ENCODE assay signal across 8 cellular contexts in the genomic region with DNA sequence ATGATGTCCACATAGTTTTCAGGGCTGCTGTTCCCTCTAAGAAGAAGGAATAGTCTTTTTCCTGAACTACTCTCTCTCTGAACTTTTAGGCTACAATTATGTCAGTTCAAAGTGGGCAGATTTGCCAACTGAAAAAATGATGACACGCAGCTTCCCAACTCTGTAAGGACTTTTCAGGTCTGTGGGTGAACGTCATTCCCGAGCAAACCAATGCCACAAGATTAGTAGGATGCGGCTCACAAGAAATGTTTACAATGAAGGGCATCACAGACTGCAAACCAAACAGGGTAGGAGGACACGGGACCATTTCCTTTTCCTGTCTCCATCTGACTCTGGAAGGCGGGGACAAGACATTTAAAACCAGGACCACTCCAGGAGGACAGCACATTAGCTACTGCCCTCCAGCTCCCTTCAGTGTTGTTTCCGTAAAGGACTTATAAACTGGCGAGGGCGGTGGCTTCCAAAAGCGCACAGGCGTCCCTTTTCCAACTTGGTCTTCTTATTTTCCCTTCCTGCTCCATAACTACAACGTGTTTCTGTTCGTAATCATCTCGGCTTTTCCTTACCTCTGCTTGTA. TPM values are rescaled to one million over a fixed set of nuclear protein-coding genes. Genes with fewer than 3 reads are reported as not detected.
DNase-seq lines count a peak whose midpoint lies in the region; ATAC-seq, FAIRE-seq and TF ChIP-seq lines count a peak whose summit lies in the region.

No MANE protein-coding gene starts in this region.

- H3K9me3 ChIP-seq in keratinocyte (ENCODE audit: control insufficient read depth, low read depth, low read length) (no peaks in the 10 kb centered on the region), spleen (no peaks in the 10 kb centered on the region)

- H3K9ac ChIP-seq in keratinocyte (ENCODE audit: control insufficient read depth, extremely low read depth, insufficient read depth, low read length) = peak overlapping the region; percentile 99

- H3K4me1 ChIP-seq in keratinocyte (ENCODE audit: control insufficient read depth, extremely low read depth, insufficient read depth, low read length) (peaks cover 24% of the 10 kb centered on the region), spleen (peaks cover 22 to 61% (median 48%) of the 10 kb centered on the region in 6 donors)

- no peaks in the 10 kb centered on the region for H3K9me1 ChIP-seq in keratinocyte (ENCODE audit: control insufficient read depth, extremely low read depth, insufficient read depth, low read length)

- peak overlapping the region; percentile 99 for H3K4me2 ChIP-seq in keratinocyte (ENCODE audit: control insufficient read depth, extremely low read depth, insufficient read depth, low read depth, low read length)

- peak; percentile 10 for ATAC-seq in HG02852 (IDR thresholded peaks at IDR 0.05; ENCODE audit: unreplicated experiment)
- no peak for ATAC-seq in activated CD4-positive, CD25-positive, alpha-beta regulatory T cell treated with anti-CD3 and anti-CD28 coated beads, Interleukin-2, amount 50 U/mL, for 24 hours

- H3K79me2 ChIP-seq in keratinocyte (ENCODE audit: control insufficient read depth, insufficient read depth, low read length) = peaks cover 44% of the 10 kb centered on the region

- 1 to 3% (median 1%) methylated on average over 14 of the region's 14 CpGs for WGBS in spleen, 5 donors

- H2AFZ ChIP-seq in keratinocyte (ENCODE audit: control insufficient read depth, low read length) = peak overlapping the region; percentile 100

- in situ Hi-C loops in ACHN (cut with HindIII; ENCODE audit: low pct_ligation_motif_present, low pct_unique_long_range_greater_than_20kb, low sequenced_read_pairs) = no loop called here
- in situ Hi-C loops in G401 (cut with HindIII; ENCODE audit: low sequenced_read_pairs) = no loop called here

- TF ChIP-seq POLR2A in spleen (IDR thresholded peaks at IDR 0.05) = peak in 1 of 3 donors; percentile 4

- H3K27ac ChIP-seq in keratinocyte (ENCODE audit: control insufficient read depth, insufficient read depth, low read length) = peak overlapping the region; percentile 83
- peak overlapping the region; percentile 92 to 97 (median 96) for H3K27ac ChIP-seq in spleen

- intact Hi-C loops in spleen (cut with DNase I; ENCODE audit: low total_unique reads) = no loop called here

- H3K4me3 ChIP-seq in cardiac fibroblast (replicated peaks in 1 of 2; ENCODE audit: low read depth in 2 of 2, low read length in 2 of 2) (peak overlapping the region; percentile 90 to 98), keratinocyte (ENCODE audit: control insufficient read depth in 2 of 3, extremely low read depth in 1 of 3, insufficient read depth in 2 of 3, low read depth in 1 of 3, low read length in 3 of 3) (peak overlapping the region; percentile 84 to 99 (median 86)), spleen (peak overlapping the region; percentile 57 to 90 (median 74))

- DNase-seq in ACHN = peak; percentile 75
- peak; percentile 81 for DNase-seq in G401 (ENCODE audit: low spot score)
- peak; percentile 91 for DNase-seq in OCI-M2 (lab: John Stamatoyannopoulos, UW; ENCODE audit: unreplicated experiment)
- DNase-seq in cardiac fibroblast (ENCODE audit: low read depth in 2 of 2) = peak; percentile 76 to 81
- no peak for DNase-seq in keratinocyte (ENCODE audit: low read depth, low spot score)
- no peak for DNase-seq in spleen

- no peaks in the 10 kb centered on the region for H4K20me1 ChIP-seq in keratinocyte (ENCODE audit: control insufficient read depth, extremely low read depth, insufficient read depth, low read length)

- no peak for FAIRE-seq in keratinocyte (lab: Jason Lieb, UNC)

- H3K36me3 ChIP-seq in keratinocyte (ENCODE audit: control insufficient read depth in 2 of 2, extremely low read depth in 1 of 2, insufficient read depth in 2 of 2, low read length in 2 of 2) = no peaks in the 10 kb centered on the region
- H3K36me3 ChIP-seq in spleen = no peaks in the 10 kb centered on the region

- TF ChIP-seq CTCF in cardiac fibroblast (IDR thresholded peaks at IDR 0.05; ENCODE audit: low read depth, low read length) (no peak), keratinocyte (optimal IDR thresholded peaks at IDR 0.05 in 1 of 3, IDR thresholded peaks at IDR 0.05 in 1 of 3, conservative IDR thresholded peaks at IDR 0.05 in 1 of 3; ENCODE audit: extremely low read depth in 1 of 3, insufficient read depth in 2 of 3, low read length in 3 of 3) (no peak), spleen (IDR thresholded peaks at IDR 0.05 in 8 of 11, conservative IDR thresholded peaks at IDR 0.05 in 3 of 11) (peak in 1 of 11 experiments; percentile 7)

- no peaks in the 10 kb centered on the region for H3K27me3 ChIP-seq in keratinocyte (ENCODE audit: control insufficient read depth, extremely low read depth, insufficient read depth, low read length)
- H3K27me3 ChIP-seq in spleen (replicated peaks in 1 of 7) = no peaks in the 10 kb centered on the region

- dilution Hi-C loops in keratinocyte (cut with MboI; ENCODE audit: extremely low pct_ligation_motif_present, low sequenced_read_pairs) = no loop called here

RNA-seq across cellular contexts. Expression of a gene that starts 0.5 kb away (rescaled TPM):
- total RNA-seq in G401 (2014; rRNA removed; shearing (Covaris generic)) = 25.2 and 37.5 TPM in 2 replicates
- polyA plus RNA-seq in keratinocyte (28.3 to 43.8 TPM (median 36.1 TPM) in 3 replicates), spleen (1 to 10 TPM; 7.1 to 9.2 (median 8.2) TPM)
- 15.0 TPM for polyA plus RNA-seq in keratinocyte (2011; ENCODE audit: low read depth)
- polyA plus RNA-seq in keratinocyte (2011; cell fraction: cytosol; rRNA removed) = 16.9 and 39.5 TPM in 2 replicates
- 36.3 and 39.2 TPM in 2 replicates for polyA plus RNA-seq in keratinocyte (2011; cell fraction: nucleus; rRNA removed)
- 16.7 and 19.2 TPM in 2 replicates for polyA plus RNA-seq in keratinocyte (2012; ENCODE audit: low replicate concordance)
- polyA minus RNA-seq in keratinocyte = 42.8 to 123 TPM (median 84.0 TPM) in 3 replicates
- polyA minus RNA-seq in keratinocyte (2011; cell fraction: cytosol; rRNA and poly(A)+ RNA removed) = 22.4 TPM
- 65.5 and 127 TPM in 2 replicates for polyA minus RNA-seq in keratinocyte (2011; cell fraction: nucleus; rRNA and poly(A)+ RNA removed)
- 10 to 100 TPM; 47.6 to 87.4 (median 77.6) TPM for total RNA-seq in spleen

Comparison
In these comparisons a context has a peak if more than half of its experiments do, and no peak if none do; other contexts are left out.
1. DNase-seq: peak in ACHN (single experiment), G401 (single experiment), OCI-M2 (single experiment) and cardiac fibroblast (2 of 2); none in keratinocyte (single experiment) and spleen (single experiment).
2. Peak in every context shown above with its lines, with median percentiles within 50 percentile points of each other: H3K4me3 ChIP-seq.